16 cellular contexts compared by ENCODE assay signal in genomic region chr3:196111939-196112386, GRCh38. TPM values are rescaled to one million over a fixed set of nuclear protein-coding genes. Genes with fewer than 3 reads are reported as not detected.
A peak's percentile ranks its signal among the peaks of the same experiment; 100 is the strongest.
DNase-seq lines count a peak whose midpoint lies in the region; ATAC-seq and TF ChIP-seq lines count a peak whose summit lies in the region.
"Had no signal": no experiment of that assay in that cellular context is flagged by ENCODE, and none has a peak within 500 bp of the region (broad histone marks: within the 10 kb centered on the region; RNA-seq: fewer than 3 reads in every experiment).

No MANE protein-coding gene starts in this region.

- no peak overlapping the region for H4K91ac ChIP-seq in H9 (ENCODE audit: insufficient read length, low read depth, low read length)

- no peak overlapping the region for H4K5ac ChIP-seq in H9 (ENCODE audit: insufficient read length, low read depth, low read length)

- no peaks in the 10 kb centered on the region for H3K23me2 ChIP-seq in H9 (ENCODE audit: insufficient read length, low read depth, low read length, poor library complexity, severe bottlenecking)

- H3K9ac ChIP-seq in BLaER1 (no peak overlapping the region), H9 (ENCODE audit: extremely low read depth, insufficient read length, low read length) (no peak overlapping the region)

- H2AFZ ChIP-seq in H9 (ENCODE audit: low read length) = no peak overlapping the region

- no peaks in the 10 kb centered on the region for H3K79me1 ChIP-seq in H9 (ENCODE audit: insufficient read depth, low read depth, low read length, poor library complexity, severe bottlenecking)

- no peak overlapping the region for H2BK20ac ChIP-seq in H9 (ENCODE audit: low read depth, low read length, poor library complexity, severe bottlenecking)

- H3K14ac ChIP-seq in H9 (ENCODE audit: insufficient read depth, low read length) = no peak overlapping the region

- no peaks in the 10 kb centered on the region for H3K36me3 ChIP-seq in BLaER1
- H3K36me3 ChIP-seq: BE2C, gastroesophageal sphincter, MG63, transverse colon had no signal

- no peak overlapping the region for H4K8ac ChIP-seq in H9 (replicated peaks; ENCODE audit: insufficient read length, low read depth, low read length)

- POLR2A ChIA-PET in WTC11 (lab: Charles Lee) = no interaction called here

- no peak overlapping the region for H3K18ac ChIP-seq in H9 (ENCODE audit: insufficient read length, low read depth, low read length)

- H3K27ac ChIP-seq in BLaER1 = 0 out of 2 replicates have a peak overlapping the region, but pooled peaks have one; percentile 1
- H3K27ac ChIP-seq in H9 (ENCODE audit: insufficient read length, low read depth, low read length) = no peak overlapping the region
- H3K27ac ChIP-seq: gastroesophageal sphincter, transverse colon had no signal

- H2BK5ac ChIP-seq in H9 (ENCODE audit: insufficient read length, low read length) = no peak overlapping the region

- H3K23ac ChIP-seq in H9 (ENCODE audit: insufficient read length, low read depth, low read length) = no peak overlapping the region

- TF ChIP-seq CTCF in WTC11 (IDR thresholded peaks at IDR 0.05) = no peak
- TF ChIP-seq CTCF in H9 (conservative IDR thresholded peaks at IDR 0.05) = no peak

- peak overlapping the region; percentile 45 for H3K27ac Mint-ChIP-seq in WTC11
- peak overlapping the region in 1 of 2 donors; percentile 55 for H3K27ac Mint-ChIP-seq in effector memory CD8-positive, alpha-beta T cell
- peak overlapping the region in 1 of 3 experiments; percentile 70; a peak in 2 of 7 replicates for H3K27ac Mint-ChIP-seq in H9

- no peaks in the 10 kb centered on the region for H3K27me3 Mint-ChIP-seq in WTC11 (ENCODE audit: low read depth)
- no peaks in the 10 kb centered on the region for H3K27me3 Mint-ChIP-seq in effector memory CD8-positive, alpha-beta T cell
- H3K27me3 Mint-ChIP-seq in H9 (ENCODE audit: low read depth) = no peaks in the 10 kb centered on the region

- H3K56ac ChIP-seq in H9 (ENCODE audit: insufficient read length, low read depth, low read length) = no peak overlapping the region

- H2BK12ac ChIP-seq in H9 (ENCODE audit: insufficient read length, low read depth, low read length) = no peak overlapping the region

- no peak overlapping the region for H2BK15ac ChIP-seq in H9 (ENCODE audit: low read depth, low read length)

- ATAC-seq in GM18520 (IDR thresholded peaks at IDR 0.05; ENCODE audit: unreplicated experiment) (peak; percentile 43), WTC11 (no peak)
- ATAC-seq in effector memory CD8-positive, alpha-beta T cell (replicated peaks) = peak; percentile 61
- ATAC-seq: gastroesophageal sphincter, SK-N-SH treated with all-trans-retinoic acid at 6 μM for 48 hours had no signal

- H3K4me3 Mint-ChIP-seq in WTC11 = no peak overlapping the region
- no peak overlapping the region for H3K4me3 Mint-ChIP-seq in effector memory CD8-positive, alpha-beta T cell
- no peak overlapping the region for H3K4me3 Mint-ChIP-seq in H9

- H2BK120ac ChIP-seq in H9 (ENCODE audit: low read depth, low read length, poor library complexity, severe bottlenecking) = no peak overlapping the region

- no peak overlapping the region; the same call in 1 of the 2 replicates for H3K4ac ChIP-seq in H9 (ENCODE audit: low read depth, low read length)

- H3K4me2 ChIP-seq in BLaER1 (peak overlapping the region; percentile 23; the same call in 1 of the 2 replicates), H9 (ENCODE audit: insufficient read depth, insufficient read length, low read length) (no peak overlapping the region)

- H3K9me3 Mint-ChIP-seq in WTC11 = no peaks in the 10 kb centered on the region
- H3K9me3 Mint-ChIP-seq in effector memory CD8-positive, alpha-beta T cell = no peaks in the 10 kb centered on the region
- H3K9me3 Mint-ChIP-seq in H9 = no peaks in the 10 kb centered on the region

- H3K36me3 Mint-ChIP-seq in WTC11 = no peaks in the 10 kb centered on the region
- no peaks in the 10 kb centered on the region for H3K36me3 Mint-ChIP-seq in effector memory CD8-positive, alpha-beta T cell (ENCODE audit: insufficient read depth)
- no peaks in the 10 kb centered on the region; a peak in 1 of 7 replicates for H3K36me3 Mint-ChIP-seq in H9 (ENCODE audit: insufficient read depth in 1 of 3, low read depth in 3 of 3)

- no CpG with 5 or more reads among the region's 7 CpGs for WGBS in H9 (ENCODE audit: extremely low coverage, insufficient read length, low lambda C conversion rate)

- H3T11ph ChIP-seq in H9 (ENCODE audit: low read length) = no peak overlapping the region

- H3K4me3 ChIP-seq in BLaER1 = no peak overlapping the region
- H3K4me3 ChIP-seq: gastroesophageal sphincter, lung, MG63, transverse colon had no signal

- H3K9me3 ChIP-seq in BLaER1 = no peaks in the 10 kb centered on the region
- no peaks in the 10 kb centered on the region for H3K9me3 ChIP-seq in H9 (ENCODE audit: control insufficient read depth, low read depth, low read length)
- H3K9me3 ChIP-seq: BE2C, gastroesophageal sphincter, MG63, transverse colon had no signal

- no peaks in the 10 kb centered on the region for H3K79me2 ChIP-seq in H9 (ENCODE audit: insufficient read depth, low read length)

- CTCF ChIA-PET in WTC11 (lab: Charles Lee) = interaction anchor here (3.6 kb wide), 1 partner anchor 9 kb away, joined by 10 read pairs; no protein-coding TSS in a partner anchor

- H2AK5ac ChIP-seq in H9 (ENCODE audit: insufficient read length, low read length) = no peak overlapping the region

- H3K4me1 ChIP-seq in BLaER1 (peaks cover 56% of the 10 kb centered on the region), H9 (ENCODE audit: insufficient read depth, low read length) (peaks cover 3% of the 10 kb centered on the region; the same call in 1 of the 2 replicates)
- H3K4me1 ChIP-seq: BE2C, gastroesophageal sphincter had no signal

- H3K27me3 ChIP-seq in BLaER1 = no peaks in the 10 kb centered on the region
- no peaks in the 10 kb centered on the region for H3K27me3 ChIP-seq in H9 (ENCODE audit: insufficient read depth, low read length)
- H3K27me3 ChIP-seq: BE2C, MG63, transverse colon had no signal

- H3K4me1 Mint-ChIP-seq in WTC11 = peaks cover 18% of the 10 kb centered on the region
- H3K4me1 Mint-ChIP-seq in effector memory CD8-positive, alpha-beta T cell (ENCODE audit: low read depth in 2 of 2) = peaks cover 0 to 5% of the 10 kb centered on the region in 2 donors
- H3K4me1 Mint-ChIP-seq in H9 = peaks cover 14 to 23% of the 10 kb centered on the region in 2 experiments

- H4K20me1 ChIP-seq in BLaER1 (no peaks in the 10 kb centered on the region), H9 (ENCODE audit: control insufficient read depth, insufficient read depth, insufficient read length) (no peaks in the 10 kb centered on the region)

- DNase-seq in WTC11 (ENCODE audit: low spot score) (no peak), H9 (no peak), H4 (ENCODE audit: low spot score) (no peak), SK-N-DZ (ENCODE audit: low spot score) (no peak), hippocampal formation (lab: John Stamatoyannopoulos, UW) (no peak)
- DNase-seq in effector memory CD8-positive, alpha-beta T cell = no peak
- DNase-seq: activated effector memory CD4-positive, alpha-beta T cell treated with anti-CD3 and anti-CD28 coated beads, Interleukin-2, amount 50 U/mL, for 16 hours; BE2C; MG63; NCI-H748 treated with DMSO at 0.1 percent for 48 hours; transverse colon had no signal

TF ChIP-seq in WTC11, 78 proteins besides CTCF, POLR2A, EP300 and RAD21 (continues in another document):
- TF ChIP-seq GTF2I (CRISPR knock-in tag; conservative IDR thresholded peaks at IDR 0.05) (no peak), TCF7 (CRISPR knock-in tag; IDR thresholded peaks at IDR 0.05; ENCODE audit: low read depth) (no peak), E2F4 (CRISPR knock-in tag; IDR thresholded peaks at IDR 0.05; ENCODE audit: borderline replicate concordance, low read depth) (no peak), JAZF1 (CRISPR knock-in tag; IDR thresholded peaks at IDR 0.05) (no peak), CDX4 (CRISPR knock-in tag; IDR thresholded peaks at IDR 0.05; ENCODE audit: borderline replicate concordance) (no peak), ZNF138 (CRISPR knock-in tag; conservative IDR thresholded peaks at IDR 0.05) (no peak), FOXP4 (CRISPR knock-in tag; IDR thresholded peaks at IDR 0.05) (no peak)

RNA-seq across cellular contexts. Expression of gene TFRC, which starts 30.1 kb away (rescaled TPM):
- total RNA-seq in WTC11 (2021) = 92.8 to 143 TPM (median 93.4 TPM) in 3 replicates
- total RNA-seq in H9 (2021) = 131 and 135 TPM in 2 replicates
- 260 and 286 TPM in 2 replicates for total RNA-seq in H4 (2014; rRNA removed; shearing (Covaris generic))
- polyA plus RNA-seq in SK-N-DZ (2014; cell fraction: cytosol; rRNA removed) = 113 and 119 TPM in 2 replicates
- 107 and 138 TPM in 2 replicates for polyA plus RNA-seq in SK-N-DZ (2014; cell fraction: nucleus; rRNA removed)
